Comparison of ENCODE assay signal across 11 cellular contexts in the genomic region with DNA sequence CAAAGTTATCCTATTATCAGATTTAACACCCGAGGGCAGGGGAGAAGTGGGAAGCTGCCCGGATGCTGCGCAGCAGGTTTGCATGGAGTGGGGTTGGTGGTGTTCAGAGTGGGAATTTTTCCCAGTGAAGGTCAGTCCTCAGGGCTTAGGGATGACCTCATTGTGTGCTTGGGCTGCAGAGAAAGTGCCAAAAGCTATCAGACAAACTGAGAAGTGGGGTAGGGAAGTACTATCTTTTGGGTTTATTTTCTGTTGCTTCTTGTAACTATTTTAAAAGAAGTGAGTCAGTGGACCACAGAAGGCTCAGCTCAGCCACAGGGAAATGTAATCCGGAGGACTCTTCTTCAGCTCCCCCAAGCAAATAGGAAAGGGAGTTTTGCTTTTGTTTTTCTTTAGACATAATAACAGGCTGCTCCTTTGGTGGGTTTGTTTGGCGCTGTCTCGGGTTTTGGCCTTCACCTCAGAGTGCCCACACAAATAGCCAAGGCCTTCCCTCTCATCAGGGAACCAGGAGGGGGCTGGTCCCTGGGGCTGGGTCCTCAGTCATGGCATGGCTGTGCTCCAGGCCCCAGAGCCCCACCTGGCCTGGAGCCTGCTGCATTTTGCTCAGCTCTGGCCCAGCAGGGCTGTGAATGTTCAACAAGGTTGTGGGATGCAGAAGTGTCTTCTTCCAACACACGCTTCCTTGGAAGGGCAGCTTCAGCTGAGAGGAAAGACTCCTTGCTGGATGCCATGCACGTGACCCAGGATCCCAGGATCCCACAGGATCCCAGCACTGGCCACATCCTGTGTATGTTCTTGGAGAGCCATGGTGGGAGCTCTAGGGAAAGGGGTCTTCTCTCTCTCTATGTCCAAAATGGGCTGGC. TPM values are rescaled to one million over a fixed set of nuclear protein-coding genes. Genes with fewer than 3 reads are reported as not detected.
DNase-seq lines count a peak whose midpoint lies in the region; ATAC-seq, FAIRE-seq and TF ChIP-seq lines count a peak whose summit lies in the region.
"Had no signal": no experiment of that assay in that cellular context is flagged by ENCODE, and none has a peak within 500 bp of the region (broad histone marks: within the 10 kb centered on the region; RNA-seq: fewer than 3 reads in every experiment).

No MANE protein-coding gene starts in this region.

- H3K27me3 Mint-ChIP-seq in effector memory CD8-positive, alpha-beta T cell, result peaks cover 12% of the 10 kb centered on the region in 2 donors

- TF ChIP-seq EP300 in K562 (IDR thresholded peaks at IDR 0.05; ENCODE audit: low read length), result no peak

- H3K27ac Mint-ChIP-seq in effector memory CD8-positive, alpha-beta T cell, result no peak overlapping the region
- H3K27ac Mint-ChIP-seq: activated CD8-positive, alpha-beta T cell treated with anti-CD3 and anti-CD28 coated beads, Interleukin-2, amount 10 ng/mL, durations not matched to agents 7 days and 5 days had no signal

- no peaks in the 10 kb centered on the region for H3K9me3 ChIP-seq in AG04450 (ENCODE audit: control insufficient read depth, insufficient read depth, low read length)
- H3K9me3 ChIP-seq in K562 (replicated peaks; ENCODE audit: control insufficient read depth, insufficient read depth, low read depth, low read length), result peaks cover 5% of the 10 kb centered on the region; the same call in 1 of the 2 replicates
- H3K9me3 ChIP-seq in lung (ENCODE audit: control insufficient read depth in 2 of 2, insufficient read depth in 1 of 2, low read length in 1 of 2), result no peaks in the 10 kb centered on the region

- H3K36me3 Mint-ChIP-seq in effector memory CD8-positive, alpha-beta T cell (ENCODE audit: insufficient read depth), result no peaks in the 10 kb centered on the region

- intact Hi-C loops in K562 (cut with micrococcal nuclease), result no loop called here

- DNase-seq in AG04450 (ENCODE audit: low read depth, low spot score) (peak; percentile 58), HS-5 (ENCODE audit: low read depth) (peak; percentile 18), K562 (ENCODE audit: extremely low read depth in 1 of 4, low spot score in 3 of 4) (no peak), lung (ENCODE audit: low spot score) (no peak), HT-29 (ENCODE audit: low spot score) (no peak), DMS79 (lab: John Stamatoyannopoulos, UW) (no peak), cerebellar nuclear complex (lab: John Stamatoyannopoulos, UW) (no peak)
- DNase-seq in effector memory CD8-positive, alpha-beta T cell, result no peak
- DNase-seq: activated CD8-positive, alpha-beta T cell treated with anti-CD3 and anti-CD28 coated beads, Interleukin-2, amount 10 ng/mL, durations not matched to agents 7 days and 5 days had no signal

- no peak for TF ChIP-seq POLR2A in K562 (conservative IDR thresholded peaks at IDR 0.05)

- 37% methylated on average over 8 of the region's 8 CpGs for WGBS in K562 (ENCODE audit: insufficient coverage, low coverage, missing lambda C conversion rate)
- 70 to 77% methylated on average over 8 of the region's 8 CpGs for WGBS in lung, 2 donors

- ATAC-seq in K562, result no peak
- peak; percentile 41 for ATAC-seq in lung (ENCODE audit: insufficient read depth, low FRiP score)
- ATAC-seq in effector memory CD8-positive, alpha-beta T cell (replicated peaks), result no peak
- ATAC-seq: activated CD8-positive, alpha-beta T cell treated with anti-CD3 and anti-CD28 coated beads, Interleukin-2, amount 10 ng/mL, durations not matched to agents 7 days and 5 days had no signal

- no peaks in the 10 kb centered on the region for H4K20me1 ChIP-seq in K562 (replicated peaks; ENCODE audit: control insufficient read depth, insufficient read depth, low read length)

- no peak for FAIRE-seq in K562 (lab: Jason Lieb, UNC)
- FAIRE-seq: colon, islet of Langerhans had no signal

- no peaks in the 10 kb centered on the region for H3K79me2 ChIP-seq in K562 (ENCODE audit: control insufficient read depth, insufficient read depth, low read length)

- peak overlapping the region; percentile 96 for H3K27ac ChIP-seq in AG04450 (ENCODE audit: low read depth, low read length)
- H3K27ac ChIP-seq in K562 (ENCODE audit: extremely low read depth, low read depth, low read length), result no peak overlapping the region
- peak overlapping the region in 1 of 2 donors; percentile 56 for H3K27ac ChIP-seq in lung (ENCODE audit: low read depth in 1 of 2, low read length in 1 of 2)

- no peaks in the 10 kb centered on the region for H3K36me3 ChIP-seq in K562 (ENCODE audit: control insufficient read depth, insufficient read depth, low read length)
- no peaks in the 10 kb centered on the region for H3K36me3 ChIP-seq in lung (ENCODE audit: control insufficient read depth in 2 of 2, insufficient read depth in 2 of 2, low read length in 2 of 2)

- H3K4me1 ChIP-seq in K562 (replicated peaks in 1 of 2; ENCODE audit: control insufficient read depth in 2 of 2, insufficient read depth in 2 of 2, low read length in 2 of 2) (peaks cover 0 to 3% of the 10 kb centered on the region in 2 experiments; a peak in 2 of 5 replicates), lung (ENCODE audit: control insufficient read depth in 2 of 2, insufficient read depth in 2 of 2, low read length in 2 of 2) (peaks cover 0 to 5% of the 10 kb centered on the region in 2 donors)

- peak overlapping the region in 1 of 2 experiments; percentile 64; a peak in 1 of 4 replicates for H3K9ac ChIP-seq in K562 (ENCODE audit: insufficient read depth in 1 of 2, low read depth in 2 of 2, low read length in 2 of 2)

- H3K9me3 Mint-ChIP-seq in effector memory CD8-positive, alpha-beta T cell, result no peaks in the 10 kb centered on the region

- TF ChIP-seq RAD21 in K562 (CRISPR knock-in tag; conservative IDR thresholded peaks at IDR 0.05 in 1 of 2, IDR thresholded peaks at IDR 0.05 in 1 of 2), result no peak

- H3K27me3 ChIP-seq in AG04450 (ENCODE audit: control insufficient read depth, insufficient read depth, low read length) (no peaks in the 10 kb centered on the region), K562 (ENCODE audit: control insufficient read depth in 2 of 2, insufficient read depth in 2 of 2, low read length in 2 of 2) (no peaks in the 10 kb centered on the region), lung (ENCODE audit: control insufficient read depth, insufficient read depth) (no peaks in the 10 kb centered on the region)

- no peak overlapping the region; the same call in 1 of the 2 replicates for H3K4me3 ChIP-seq in AG04450 (ENCODE audit: low read depth, low read length)
- H3K4me3 ChIP-seq in K562, result no peak overlapping the region
- H3K4me3 ChIP-seq in lung, result no peak overlapping the region

- BruUV-seq in K562 (replicated peaks; lab: Mats Ljungman, UMichigan), result no TSS peak

- H3K4me2 ChIP-seq in K562 (ENCODE audit: insufficient read depth, low read length), result no peak overlapping the region

- H2AFZ ChIP-seq in K562 (ENCODE audit: low read depth, low read length), result peak overlapping the region; percentile 36; the same call in 1 of the 2 replicates

- TF ChIP-seq CTCF in AG04450 (IDR thresholded peaks at IDR 0.05; ENCODE audit: low read depth, low read length) (no peak), K562 (IDR thresholded peaks at IDR 0.05 in 2 of 3, conservative IDR thresholded peaks at IDR 0.05 in 1 of 3; ENCODE audit: insufficient read depth in 2 of 3, low read depth in 1 of 3, low read length in 3 of 3) (no peak), lung (IDR thresholded peaks at IDR 0.05; ENCODE audit: control extremely low read depth, extremely low read depth) (no peak)

- CTCF ChIA-PET in AG04450 (lab: Charles Lee) (interaction anchor here (0.7 to 2.0 kb wide), 2 partner anchors 23 to 483 kb away, joined by 3 to 9 read pairs; no protein-coding TSS in a partner anchor), K562 (lab: Yijun Ruan, JAX; ENCODE audit: low intra/inter-chr PET ratio) (no interaction called here)

- H3K9me1 ChIP-seq in K562 (ENCODE audit: control insufficient read depth, insufficient read depth, low read length), result no peaks in the 10 kb centered on the region

- no peak overlapping the region for H3K4me3 Mint-ChIP-seq in effector memory CD8-positive, alpha-beta T cell
- H3K4me3 Mint-ChIP-seq: activated CD8-positive, alpha-beta T cell treated with anti-CD3 and anti-CD28 coated beads, Interleukin-2, amount 10 ng/mL, durations not matched to agents 7 days and 5 days had no signal

- peaks cover 10 to 14% of the 10 kb centered on the region in 2 donors for H3K4me1 Mint-ChIP-seq in effector memory CD8-positive, alpha-beta T cell (ENCODE audit: low read depth in 2 of 2)

- POLR2A ChIA-PET in AG04450 (lab: Yijun Ruan, JAX), result interaction anchor here (1.5 to 1.9 kb wide), 2 partner anchors 29 to 38 kb away, joined by 4 to 6 read pairs; no protein-coding TSS in a partner anchor
- POLR2A ChIA-PET in K562 (lab: Yijun Ruan, JAX), result interaction anchor here (0.6 to 2.4 kb wide), 7 partner anchors 10 to 26 kb away, joined by 3 to 12 read pairs (median 7); no protein-coding TSS in a partner anchor

- in situ Hi-C loops in K562 (cut with MboI), result no loop called here

RNA-seq across cellular contexts. Expression of gene FAM170B, which starts 5.4 kb away (rescaled TPM):
- not detected in 2 replicates for polyA plus RNA-seq in AG04450 (2011; rRNA removed)
- polyA minus RNA-seq in AG04450 (2011; rRNA and poly(A)+ RNA removed), result not detected in 2 replicates
- total RNA-seq in K562 (2011; cell fraction: chromatin; rRNA removed; ENCODE audit: low replicate concordance), result not detected in 2 replicates
- total RNA-seq in K562 (2011; cell fraction: nucleolus; rRNA removed), result 0.53 TPM in 1 of 2 replicates, not detected in the other
- not detected in 2 replicates for total RNA-seq in K562 (2011; cell fraction: nucleoplasm; rRNA removed)
- 0.24 TPM in 1 of 2 replicates, not detected in the other for total RNA-seq in K562 (2014; rRNA removed)
- not detected in 2 replicates for total RNA-seq in K562 (2014; rRNA removed; fragmentation: Illumina TruSeq; extraction: Trizol)
- total RNA-seq in K562 (2015; rRNA removed; fragmentation: Illumina TruSeq; extraction: Trizol), result 0.11 TPM in 2 replicates
- total RNA-seq in K562 (2021), result not detected in 2 replicates
- polyA plus RNA-seq in K562 (2011; rRNA removed), result 0.07 TPM in 1 of 2 replicates, not detected in the other
- polyA plus RNA-seq in K562 (2011; cell fraction: cytosol; rRNA removed), result not detected in 2 replicates
- polyA plus RNA-seq in K562 (2011; cell fraction: nucleus; rRNA removed), result 0.11 TPM in 1 of 2 replicates, not detected in the other
- polyA plus RNA-seq in K562 (2012), result 0.15 and 0.17 TPM in 2 replicates
- not detected in 2 replicates for polyA plus RNA-seq in K562 (2014; fragmentation: Illumina TruSeq; extraction: Trizol)
- polyA plus RNA-seq in K562 (2014; fragmentation: Nextera tagmentation; extraction: Ambion mirVana), result not detected
- polyA plus RNA-seq in K562 (2014; rRNA removed), result 0.13 and 0.21 TPM in 2 replicates
- polyA minus RNA-seq in K562 (2011; rRNA and poly(A)+ RNA removed), result not detected in 2 replicates
- polyA minus RNA-seq in K562 (2011; cell fraction: cytosol; rRNA and poly(A)+ RNA removed), result not detected in 2 replicates
- 0.22 TPM in 1 of 2 replicates, not detected in the other for polyA minus RNA-seq in K562 (2011; cell fraction: nucleus; rRNA and poly(A)+ RNA removed)
- total RNA-seq in lung, result under 1 TPM in 1 of 2 donors, not detected in 1; 0.34 TPM
- polyA plus RNA-seq in lung, result under 1 TPM in 1 of 2 donors, not detected in 1; 0.13 TPM
- total RNA-seq in HT-29 (2014; rRNA removed; shearing (Covaris generic)), result not detected in 2 replicates
- total RNA-seq: activated CD8-positive, alpha-beta T cell treated with anti-CD3 and anti-CD28 coated beads, Interleukin-2, amount 10 ng/mL, durations not matched to agents 7 days and 5 days had no signal

RNA-seq across cellular contexts. Expression of gene VSTM4, which starts 23.9 kb away (rescaled TPM):
- polyA plus RNA-seq in AG04450 (2011; rRNA removed), result 3.6 and 3.9 TPM in 2 replicates
- 4.0 and 4.3 TPM in 2 replicates for polyA minus RNA-seq in AG04450 (2011; rRNA and poly(A)+ RNA removed)
- 28.0 and 44.8 TPM in 2 replicates for total RNA-seq in K562 (2011; cell fraction: chromatin; rRNA removed; ENCODE audit: low replicate concordance)
- total RNA-seq in K562 (2011; cell fraction: nucleolus; rRNA removed), result 25.3 and 25.7 TPM in 2 replicates
- total RNA-seq in K562 (2011; cell fraction: nucleoplasm; rRNA removed), result 38.3 and 60.8 TPM in 2 replicates
- 2.3 and 3.2 TPM in 2 replicates for total RNA-seq in K562 (2014; rRNA removed)
- total RNA-seq in K562 (2014; rRNA removed; fragmentation: Illumina TruSeq; extraction: Trizol), result 2.9 and 3.5 TPM in 2 replicates
- total RNA-seq in K562 (2015; rRNA removed; fragmentation: Illumina TruSeq; extraction: Trizol), result 1.4 and 1.5 TPM in 2 replicates
- 3.9 and 4.5 TPM in 2 replicates for total RNA-seq in K562 (2021)
- polyA plus RNA-seq in K562 (2011; rRNA removed), result 7.3 and 7.9 TPM in 2 replicates
- polyA plus RNA-seq in K562 (2011; cell fraction: cytosol; rRNA removed), result 3.7 and 5.1 TPM in 2 replicates
- polyA plus RNA-seq in K562 (2011; cell fraction: nucleus; rRNA removed), result 7.6 and 10.0 TPM in 2 replicates
- polyA plus RNA-seq in K562 (2012), result 3.2 and 4.6 TPM in 2 replicates
- polyA plus RNA-seq in K562 (2014; fragmentation: Illumina TruSeq; extraction: Trizol), result 4.1 and 5.0 TPM in 2 replicates
- polyA plus RNA-seq in K562 (2014; fragmentation: Nextera tagmentation; extraction: Ambion mirVana), result 1 to 10 TPM; 1.0 to 1.1 TPM
- 3.0 TPM in 2 replicates for polyA plus RNA-seq in K562 (2014; rRNA removed)
- 11.4 and 12.1 TPM in 2 replicates for polyA minus RNA-seq in K562 (2011; rRNA and poly(A)+ RNA removed)
- 4.6 and 6.7 TPM in 2 replicates for polyA minus RNA-seq in K562 (2011; cell fraction: cytosol; rRNA and poly(A)+ RNA removed)
- polyA minus RNA-seq in K562 (2011; cell fraction: nucleus; rRNA and poly(A)+ RNA removed), result 15.8 and 17.0 TPM in 2 replicates
- 10 to 100 TPM; 10.9 to 49.4 TPM for total RNA-seq in lung
- 1 to 10 TPM; 2.9 to 3.4 TPM for polyA plus RNA-seq in lung
- not detected in 2 replicates for total RNA-seq in HT-29 (2014; rRNA removed; shearing (Covaris generic))
- total RNA-seq: activated CD8-positive, alpha-beta T cell treated with anti-CD3 and anti-CD28 coated beads, Interleukin-2, amount 10 ng/mL, durations not matched to agents 7 days and 5 days had no signal

RNA-seq across cellular contexts. Expression of gene TMEM273, which starts 49.0 kb away (rescaled TPM):
- polyA plus RNA-seq in AG04450 (2011; rRNA removed), result not detected in 2 replicates
- not detected in 2 replicates for polyA minus RNA-seq in AG04450 (2011; rRNA and poly(A)+ RNA removed)
- total RNA-seq in K562 (2011; cell fraction: chromatin; rRNA removed; ENCODE audit: low replicate concordance), result 81.2 and 118 TPM in 2 replicates
- total RNA-seq in K562 (2011; cell fraction: nucleolus; rRNA removed), result 54.2 and 60.0 TPM in 2 replicates
- total RNA-seq in K562 (2011; cell fraction: nucleoplasm; rRNA removed), result 86.6 and 86.7 TPM in 2 replicates
- total RNA-seq in K562 (2014; rRNA removed), result 93.1 and 94.3 TPM in 2 replicates
- 72.3 and 78.7 TPM in 2 replicates for total RNA-seq in K562 (2014; rRNA removed; fragmentation: Illumina TruSeq; extraction: Trizol)
- 90.7 and 95.6 TPM in 2 replicates for total RNA-seq in K562 (2015; rRNA removed; fragmentation: Illumina TruSeq; extraction: Trizol)
- total RNA-seq in K562 (2021), result 63.1 and 64.3 TPM in 2 replicates
- 38.9 and 39.2 TPM in 2 replicates for polyA plus RNA-seq in K562 (2011; rRNA removed)
- 28.1 and 37.9 TPM in 2 replicates for polyA plus RNA-seq in K562 (2011; cell fraction: cytosol; rRNA removed)
- polyA plus RNA-seq in K562 (2011; cell fraction: nucleus; rRNA removed), result 97.0 and 101 TPM in 2 replicates
- 161 and 239 TPM in 2 replicates for polyA plus RNA-seq in K562 (2012)
- polyA plus RNA-seq in K562 (2014; fragmentation: Illumina TruSeq; extraction: Trizol), result 126 and 127 TPM in 2 replicates
- 100 to 1,000 TPM in 1 of 2 experiments, 10 to 100 TPM in 1; 97.3 to 102 TPM for polyA plus RNA-seq in K562 (2014; fragmentation: Nextera tagmentation; extraction: Ambion mirVana)
- polyA plus RNA-seq in K562 (2014; rRNA removed), result 131 and 145 TPM in 2 replicates
- polyA minus RNA-seq in K562 (2011; rRNA and poly(A)+ RNA removed), result 30.9 and 33.2 TPM in 2 replicates
- 9.6 and 10.0 TPM in 2 replicates for polyA minus RNA-seq in K562 (2011; cell fraction: cytosol; rRNA and poly(A)+ RNA removed)
- 24.1 and 32.7 TPM in 2 replicates for polyA minus RNA-seq in K562 (2011; cell fraction: nucleus; rRNA and poly(A)+ RNA removed)
- total RNA-seq in lung, result 10 to 100 TPM; 12.0 to 22.7 TPM
- 10 to 100 TPM; 12.4 to 41.8 TPM for polyA plus RNA-seq in lung
- total RNA-seq in HT-29 (2014; rRNA removed; shearing (Covaris generic)), result not detected in 2 replicates

Comparison
In these comparisons a context has a peak if more than half of its experiments do, and no peak if none do; other contexts are left out.
1. DNase-seq: peak in AG04450 (single experiment) and HS-5 (single experiment); none in K562 (0 of 4), lung (single experiment), HT-29 (single experiment), DMS79 (single experiment), cerebellar nuclear complex (0 of 2) and effector memory CD8-positive, alpha-beta T cell (0 of 3).
2. RNA of gene TMEM273, which starts 49.0 kb away (total RNA-seq): 54.2 to 118 TPM in K562 and 12.0 to 22.7 TPM in lung; not detected in HT-29; every median in the first group is over 10 times any median in the second.